Comparison of ENCODE assay signal across 1 cellular context in genomic region chr10:101301111-101301731, GRCh38.
TF ChIP-seq lines count a peak whose summit lies in the region.

No MANE protein-coding gene starts in this region.

TF ChIP-seq in K562, 482 proteins besides CTCF, POLR2A, EP300 and RAD21 (continued from another document):
- 0 out of 2 replicates have a peak, but pooled peaks have one; percentile 16 for TF ChIP-seq NR2C1 (IDR thresholded peaks at IDR 0.05)
- no peak for TF ChIP-seq NR2C1 (tag; IDR thresholded peaks at IDR 0.05)
- TF ChIP-seq ZNF449 (CRISPR knock-in tag; IDR thresholded peaks at IDR 0.05) = no peak
- TF ChIP-seq ZC3H11A (IDR thresholded peaks at IDR 0.05; ENCODE audit: low read depth, low read length) = no peak
- TF ChIP-seq TGIF2 (CRISPR knock-in tag; IDR thresholded peaks at IDR 0.05) = no peak
- no peak for TF ChIP-seq MTA1 (IDR thresholded peaks at IDR 0.05; ENCODE audit: borderline replicate concordance)
